In the genomic region with DNA sequence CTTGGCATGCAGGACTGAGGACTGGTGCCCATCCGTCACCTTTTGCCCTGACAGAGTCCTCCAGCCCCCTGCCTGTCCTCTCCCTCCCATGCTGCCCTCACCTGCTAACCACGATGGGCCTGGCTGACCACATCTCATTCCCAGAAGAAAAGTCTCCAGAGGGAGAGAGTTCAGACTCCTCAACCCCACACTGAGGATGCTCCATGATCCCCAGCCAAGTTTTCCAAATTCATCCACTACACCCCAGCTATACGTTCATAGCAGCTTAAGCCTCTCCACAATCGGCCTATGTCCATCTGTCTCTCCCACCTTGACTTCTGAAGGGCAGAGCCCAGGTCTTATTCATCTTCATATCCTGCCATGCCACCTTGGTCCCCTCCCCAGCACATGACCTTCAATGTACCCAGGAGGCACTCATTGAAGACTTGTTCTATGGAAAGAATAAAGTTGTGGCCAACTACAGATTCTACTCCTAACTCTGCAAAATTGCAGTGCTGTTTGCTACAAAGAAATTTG, we compare ENCODE assay signal across 21 cellular contexts.
DNase-seq lines count a peak whose midpoint lies in the region; FAIRE-seq and TF ChIP-seq lines count a peak whose summit lies in the region.
"Had no signal": no experiment of that assay in that cellular context is flagged by ENCODE, and none has a peak within 500 bp of the region (broad histone marks: within the 10 kb centered on the region; RNA-seq: fewer than 3 reads in every experiment).

No MANE protein-coding gene starts in this region.

- H3K36me3 Mint-ChIP-seq in activated CD4-positive, alpha-beta T cell treated with anti-CD3 and anti-CD28 coated beads, Interleukin-2, amount 10 ng/mL, durations not matched to agents 7 days and 5 days (ENCODE audit: low read depth) = no peaks in the 10 kb centered on the region
- peaks cover 0 to 3% of the 10 kb centered on the region in 2 donors for H3K36me3 Mint-ChIP-seq in CD14-positive monocyte

- H3K9me3 ChIP-seq in WERI-Rb-1 (ENCODE audit: severe bottlenecking) = peaks cover 4% of the 10 kb centered on the region
- H3K9me3 ChIP-seq in osteoblast (ENCODE audit: low read depth, low read length) = no peaks in the 10 kb centered on the region

- POLR2A ChIA-PET in activated CD4-positive, alpha-beta T cell treated with anti-CD3 and anti-CD28 coated beads, Interleukin-2, amount 10 ng/mL, durations not matched to agents 7 days and 5 days (lab: Charles Lee) = no interaction called here

- no peaks in the 10 kb centered on the region for H4K20me1 ChIP-seq in osteoblast (ENCODE audit: insufficient read depth, low read length)

- H3K4me3 ChIP-seq in WERI-Rb-1 (ENCODE audit: low read depth, low read length) (no peak overlapping the region), osteoblast (ENCODE audit: insufficient read depth, low read length) (no peak overlapping the region)

- no peak overlapping the region for H3K4me3 Mint-ChIP-seq in activated CD4-positive, alpha-beta T cell treated with anti-CD3 and anti-CD28 coated beads, Interleukin-2, amount 10 ng/mL, durations not matched to agents 7 days and 5 days
- H3K4me3 Mint-ChIP-seq in CD14-positive monocyte = no peak overlapping the region
- H3K4me3 Mint-ChIP-seq: CD8-positive, alpha-beta memory T cell had no signal

- H3K27ac Mint-ChIP-seq in activated CD4-positive, alpha-beta T cell treated with anti-CD3 and anti-CD28 coated beads, Interleukin-2, amount 10 ng/mL, durations not matched to agents 7 days and 5 days = peak overlapping the region; percentile 33
- H3K27ac Mint-ChIP-seq in CD14-positive monocyte = no peak overlapping the region

- peaks cover 11% of the 10 kb centered on the region for H3K4me1 Mint-ChIP-seq in activated CD4-positive, alpha-beta T cell treated with anti-CD3 and anti-CD28 coated beads, Interleukin-2, amount 10 ng/mL, durations not matched to agents 7 days and 5 days
- H3K4me1 Mint-ChIP-seq in CD14-positive monocyte = peaks cover 8% of the 10 kb centered on the region

- H3K36me3 ChIP-seq in WERI-Rb-1 = no peaks in the 10 kb centered on the region
- H3K36me3 ChIP-seq in osteoblast (ENCODE audit: insufficient read depth, low read length) = no peaks in the 10 kb centered on the region

- no peak overlapping the region for H3K4me2 ChIP-seq in osteoblast (ENCODE audit: insufficient read depth, low read length)
- H3K4me2 ChIP-seq: KMS-11 had no signal

- no peak overlapping the region for H2AFZ ChIP-seq in osteoblast (ENCODE audit: low read length)

- no peaks in the 10 kb centered on the region for H3K79me2 ChIP-seq in osteoblast (ENCODE audit: insufficient read depth, low read length)

- no peaks in the 10 kb centered on the region for H3K4me1 ChIP-seq in osteoblast (ENCODE audit: insufficient read depth, low read length)

- FAIRE-seq in GM19239 (lab: Jason Lieb, UNC) = no peak
- FAIRE-seq: H1, HTR-8/SVneo had no signal

- peaks cover 8% of the 10 kb centered on the region for H3K9me3 Mint-ChIP-seq in activated CD4-positive, alpha-beta T cell treated with anti-CD3 and anti-CD28 coated beads, Interleukin-2, amount 10 ng/mL, durations not matched to agents 7 days and 5 days
- peaks cover 3 to 10% (median 6%) of the 10 kb centered on the region in 7 donors for H3K9me3 Mint-ChIP-seq in CD14-positive monocyte

- H3K27me3 ChIP-seq in WERI-Rb-1 (ENCODE audit: insufficient read depth, low read depth, severe bottlenecking) (no peaks in the 10 kb centered on the region), osteoblast (ENCODE audit: insufficient read depth, low read length) (peaks cover 3% of the 10 kb centered on the region)

- intact Hi-C loops in CD14-positive monocyte (cut with micrococcal nuclease) = no loop called here

- TF ChIP-seq CTCF in CD14-positive monocyte (IDR thresholded peaks at IDR 0.05) = no peak
- no peak for TF ChIP-seq CTCF in WERI-Rb-1 (IDR thresholded peaks at IDR 0.05; ENCODE audit: low read depth, low read length)
- no peak for TF ChIP-seq CTCF in osteoblast (IDR thresholded peaks at IDR 0.05; ENCODE audit: extremely low read depth, low read depth, low read length)

- CTCF ChIA-PET in activated CD4-positive, alpha-beta T cell treated with anti-CD3 and anti-CD28 coated beads, Interleukin-2, amount 10 ng/mL, durations not matched to agents 7 days and 5 days (lab: Charles Lee) = no interaction called here

- DNase-seq in activated CD4-positive, alpha-beta T cell treated with anti-CD3 and anti-CD28 coated beads, Interleukin-2, amount 10 ng/mL, durations not matched to agents 7 days and 5 days = no peak
- no peak for DNase-seq in activated CD4-positive, alpha-beta T cell treated with anti-CD3 and anti-CD28 coated beads, Interleukin-2, amount 50 U/mL, for 4 hours
- DNase-seq in CD14-positive monocyte (ENCODE audit: low spot score) = peak; percentile 8
- DNase-seq in WERI-Rb-1 = no peak
- peak; percentile 32 for DNase-seq in osteoblast (ENCODE audit: insufficient read length, low spot score, missing footprints)
- no peak for DNase-seq in KG1 (lab: John Stamatoyannopoulos, UW)
- DNase-seq in RPMI8226 = no peak
- no peak for DNase-seq in GM19239 (ENCODE audit: insufficient read length, low spot score)
- DNase-seq: AML-193, C1 segment of cervical spinal cord, EL, GF-D8, NCI-H1436 treated with DMSO at 0.1 percent for 48 hours, NCI-H1930, NCI-H226, OCI-M1, SHP77 had no signal

- peaks cover 4% of the 10 kb centered on the region for H3K27me3 Mint-ChIP-seq in activated CD4-positive, alpha-beta T cell treated with anti-CD3 and anti-CD28 coated beads, Interleukin-2, amount 10 ng/mL, durations not matched to agents 7 days and 5 days
- peaks cover 0 to 6% (median 3%) of the 10 kb centered on the region in 3 donors for H3K27me3 Mint-ChIP-seq in CD14-positive monocyte (ENCODE audit: low read depth in 3 of 3)
- H3K27me3 Mint-ChIP-seq: CD8-positive, alpha-beta memory T cell had no signal

- H3K27ac ChIP-seq in WERI-Rb-1 = peak overlapping the region; percentile 70
- H3K27ac ChIP-seq in osteoblast (ENCODE audit: low read depth, low read length) = no peak overlapping the region
- H3K27ac ChIP-seq: KMS-11 had no signal

Comparison
In these comparisons a context has a peak if more than half of its experiments do, and no peak if none do; other contexts are left out.
1. DNase-seq: peak in CD14-positive monocyte (single experiment) and osteoblast (single experiment); none in activated CD4-positive, alpha-beta T cell treated with anti-CD3 and anti-CD28 coated beads, Interleukin-2, amount 10 ng/mL, durations not matched to agents 7 days and 5 days (single experiment), activated CD4-positive, alpha-beta T cell treated with anti-CD3 and anti-CD28 coated beads, Interleukin-2, amount 50 U/mL, for 4 hours (0 of 2), WERI-Rb-1 (single experiment), KG1 (single experiment), RPMI8226 (single experiment) and GM19239 (single experiment).